ENCODE assay signal across 1 cellular context in genomic region chr11:114318361-114318760, GRCh38.
TF ChIP-seq lines count a peak whose summit lies in the region.

No MANE protein-coding gene starts in this region.

TF ChIP-seq in H1, 55 proteins besides CTCF, POLR2A, EP300 and RAD21:
- TF ChIP-seq KDM1A (IDR thresholded peaks at IDR 0.05; ENCODE audit: borderline replicate concordance, low read length) (no peak), BCL11A (IDR thresholded peaks at IDR 0.05; ENCODE audit: low read depth in 2 of 2, low read length in 2 of 2) (no peak), ZNF274 (IDR thresholded peaks at IDR 0.05; ENCODE audit: borderline replicate concordance, extremely low read depth, low read length) (no peak), SP2 (IDR thresholded peaks at IDR 0.05; ENCODE audit: low read length) (no peak), SP4 (IDR thresholded peaks at IDR 0.05; ENCODE audit: low read length) (no peak), EGR1 (IDR thresholded peaks at IDR 0.05; ENCODE audit: borderline replicate concordance, low read depth, low read length) (no peak), GTF2F1 (IDR thresholded peaks at IDR 0.05; ENCODE audit: borderline replicate concordance, low read depth, low read length) (no peak), SIX5 (IDR thresholded peaks at IDR 0.05; ENCODE audit: low read depth, low read length) (no peak), RFX5 (IDR thresholded peaks at IDR 0.05; ENCODE audit: borderline replicate concordance, low read depth, low read length) (no peak), ASH2L (IDR thresholded peaks at IDR 0.05; ENCODE audit: low read length) (no peak), CBX5 (IDR thresholded peaks at IDR 0.05; ENCODE audit: low read depth, low read length) (no peak), RBBP5 (IDR thresholded peaks at IDR 0.05; ENCODE audit: borderline replicate concordance, low read depth, low read length) (no peak), BACH1 (IDR thresholded peaks at IDR 0.05; ENCODE audit: low read length) (no peak), SUZ12 (IDR thresholded peaks at IDR 0.05; ENCODE audit: low read length) (no peak), SIN3A (conservative IDR thresholded peaks at IDR 0.05 in 1 of 2, IDR thresholded peaks at IDR 0.05 in 1 of 2; ENCODE audit: low read depth in 1 of 2, low read length in 2 of 2) (no peak), MAX (IDR thresholded peaks at IDR 0.05) (no peak), CEBPB (IDR thresholded peaks at IDR 0.05; ENCODE audit: low read depth, low read length) (no peak)
- TF ChIP-seq, protein P1, sequence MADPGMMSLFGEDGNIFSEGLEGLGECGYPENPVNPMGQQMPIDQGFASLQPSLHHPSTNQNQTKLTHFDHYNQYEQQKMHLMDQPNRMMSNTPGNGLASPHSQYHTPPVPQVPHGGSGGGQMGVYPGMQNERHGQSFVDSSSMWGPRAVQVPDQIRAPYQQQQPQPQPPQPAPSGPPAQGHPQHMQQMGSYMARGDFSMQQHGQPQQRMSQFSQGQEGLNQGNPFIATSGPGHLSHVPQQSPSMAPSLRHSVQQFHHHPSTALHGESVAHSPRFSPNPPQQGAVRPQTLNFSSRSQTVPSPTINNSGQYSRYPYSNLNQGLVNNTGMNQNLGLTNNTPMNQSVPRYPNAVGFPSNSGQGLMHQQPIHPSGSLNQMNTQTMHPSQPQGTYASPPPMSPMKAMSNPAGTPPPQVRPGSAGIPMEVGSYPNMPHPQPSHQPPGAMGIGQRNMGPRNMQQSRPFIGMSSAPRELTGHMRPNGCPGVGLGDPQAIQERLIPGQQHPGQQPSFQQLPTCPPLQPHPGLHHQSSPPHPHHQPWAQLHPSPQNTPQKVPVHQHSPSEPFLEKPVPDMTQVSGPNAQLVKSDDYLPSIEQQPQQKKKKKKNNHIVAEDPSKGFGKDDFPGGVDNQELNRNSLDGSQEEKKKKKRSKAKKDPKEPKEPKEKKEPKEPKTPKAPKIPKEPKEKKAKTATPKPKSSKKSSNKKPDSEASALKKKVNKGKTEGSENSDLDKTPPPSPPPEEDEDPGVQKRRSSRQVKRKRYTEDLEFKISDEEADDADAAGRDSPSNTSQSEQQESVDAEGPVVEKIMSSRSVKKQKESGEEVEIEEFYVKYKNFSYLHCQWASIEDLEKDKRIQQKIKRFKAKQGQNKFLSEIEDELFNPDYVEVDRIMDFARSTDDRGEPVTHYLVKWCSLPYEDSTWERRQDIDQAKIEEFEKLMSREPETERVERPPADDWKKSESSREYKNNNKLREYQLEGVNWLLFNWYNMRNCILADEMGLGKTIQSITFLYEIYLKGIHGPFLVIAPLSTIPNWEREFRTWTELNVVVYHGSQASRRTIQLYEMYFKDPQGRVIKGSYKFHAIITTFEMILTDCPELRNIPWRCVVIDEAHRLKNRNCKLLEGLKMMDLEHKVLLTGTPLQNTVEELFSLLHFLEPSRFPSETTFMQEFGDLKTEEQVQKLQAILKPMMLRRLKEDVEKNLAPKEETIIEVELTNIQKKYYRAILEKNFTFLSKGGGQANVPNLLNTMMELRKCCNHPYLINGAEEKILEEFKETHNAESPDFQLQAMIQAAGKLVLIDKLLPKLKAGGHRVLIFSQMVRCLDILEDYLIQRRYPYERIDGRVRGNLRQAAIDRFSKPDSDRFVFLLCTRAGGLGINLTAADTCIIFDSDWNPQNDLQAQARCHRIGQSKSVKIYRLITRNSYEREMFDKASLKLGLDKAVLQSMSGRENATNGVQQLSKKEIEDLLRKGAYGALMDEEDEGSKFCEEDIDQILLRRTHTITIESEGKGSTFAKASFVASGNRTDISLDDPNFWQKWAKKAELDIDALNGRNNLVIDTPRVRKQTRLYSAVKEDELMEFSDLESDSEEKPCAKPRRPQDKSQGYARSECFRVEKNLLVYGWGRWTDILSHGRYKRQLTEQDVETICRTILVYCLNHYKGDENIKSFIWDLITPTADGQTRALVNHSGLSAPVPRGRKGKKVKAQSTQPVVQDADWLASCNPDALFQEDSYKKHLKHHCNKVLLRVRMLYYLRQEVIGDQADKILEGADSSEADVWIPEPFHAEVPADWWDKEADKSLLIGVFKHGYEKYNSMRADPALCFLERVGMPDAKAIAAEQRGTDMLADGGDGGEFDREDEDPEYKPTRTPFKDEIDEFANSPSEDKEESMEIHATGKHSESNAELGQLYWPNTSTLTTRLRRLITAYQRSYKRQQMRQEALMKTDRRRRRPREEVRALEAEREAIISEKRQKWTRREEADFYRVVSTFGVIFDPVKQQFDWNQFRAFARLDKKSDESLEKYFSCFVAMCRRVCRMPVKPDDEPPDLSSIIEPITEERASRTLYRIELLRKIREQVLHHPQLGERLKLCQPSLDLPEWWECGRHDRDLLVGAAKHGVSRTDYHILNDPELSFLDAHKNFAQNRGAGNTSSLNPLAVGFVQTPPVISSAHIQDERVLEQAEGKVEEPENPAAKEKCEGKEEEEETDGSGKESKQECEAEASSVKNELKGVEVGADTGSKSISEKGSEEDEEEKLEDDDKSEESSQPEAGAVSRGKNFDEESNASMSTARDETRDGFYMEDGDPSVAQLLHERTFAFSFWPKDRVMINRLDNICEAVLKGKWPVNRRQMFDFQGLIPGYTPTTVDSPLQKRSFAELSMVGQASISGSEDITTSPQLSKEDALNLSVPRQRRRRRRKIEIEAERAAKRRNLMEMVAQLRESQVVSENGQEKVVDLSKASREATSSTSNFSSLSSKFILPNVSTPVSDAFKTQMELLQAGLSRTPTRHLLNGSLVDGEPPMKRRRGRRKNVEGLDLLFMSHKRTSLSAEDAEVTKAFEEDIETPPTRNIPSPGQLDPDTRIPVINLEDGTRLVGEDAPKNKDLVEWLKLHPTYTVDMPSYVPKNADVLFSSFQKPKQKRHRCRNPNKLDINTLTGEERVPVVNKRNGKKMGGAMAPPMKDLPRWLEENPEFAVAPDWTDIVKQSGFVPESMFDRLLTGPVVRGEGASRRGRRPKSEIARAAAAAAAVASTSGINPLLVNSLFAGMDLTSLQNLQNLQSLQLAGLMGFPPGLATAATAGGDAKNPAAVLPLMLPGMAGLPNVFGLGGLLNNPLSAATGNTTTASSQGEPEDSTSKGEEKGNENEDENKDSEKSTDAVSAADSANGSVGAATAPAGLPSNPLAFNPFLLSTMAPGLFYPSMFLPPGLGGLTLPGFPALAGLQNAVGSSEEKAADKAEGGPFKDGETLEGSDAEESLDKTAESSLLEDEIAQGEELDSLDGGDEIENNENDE (IDR thresholded peaks at IDR 0.05; ENCODE audit: insufficient replicate concordance, low read length): no peak
